Comparison of ENCODE assay signal across 1 cellular context in genomic region chr9:126661122-126661520, GRCh38.
TF ChIP-seq lines count a peak whose summit lies in the region.

No MANE protein-coding gene starts in this region.

TF ChIP-seq in HCT116, 20 proteins besides CTCF, POLR2A, EP300 and RAD21:
- no peak for TF ChIP-seq ELF1 (IDR thresholded peaks at IDR 0.05; ENCODE audit: borderline replicate concordance, low read depth)
- no peak for TF ChIP-seq EGR1 (IDR thresholded peaks at IDR 0.05; ENCODE audit: low read depth)
- no peak for TF ChIP-seq YY1 (IDR thresholded peaks at IDR 0.05; ENCODE audit: extremely low read depth, insufficient replicate concordance, low read depth, low read length)
- no peak for TF ChIP-seq CEBPB (IDR thresholded peaks at IDR 0.05; ENCODE audit: low read depth)
- TF ChIP-seq SRF (IDR thresholded peaks at IDR 0.05; ENCODE audit: low read depth): no peak
- TF ChIP-seq ATF3 (IDR thresholded peaks at IDR 0.05): no peak
- no peak for TF ChIP-seq ZNF274 (IDR thresholded peaks at IDR 0.05; ENCODE audit: low read depth, low read length)
- TF ChIP-seq EZH2phosphoT487 (IDR thresholded peaks at IDR 0.05; ENCODE audit: borderline replicate concordance): no peak
- TF ChIP-seq ZFX (IDR thresholded peaks at IDR 0.05): no peak
- TF ChIP-seq TCF7L2 (IDR thresholded peaks at IDR 0.05; ENCODE audit: borderline replicate concordance, extremely low read depth, insufficient read depth, insufficient read length): no peak
